20 cellular contexts compared by ENCODE assay signal in genomic region chr4:41512604-41513003, GRCh38.
"Had no signal": no experiment of that assay in that cellular context is flagged by ENCODE, and none has a peak within 500 bp of the region (broad histone marks: within the 10 kb centered on the region; RNA-seq: fewer than 3 reads in every experiment).

No MANE protein-coding gene starts in this region.

- ATAC-seq: activated T-helper 17 cell treated with anti-CD3 and anti-CD28 coated beads, Interleukin-2, amount 50 U/mL, for 72 hours; lower lobe of right lung; natural killer cell treated with Interleukin-12 subunit alpha and Interleukin-12 subunit beta and Interleukin-15 and Interleukin-18, amount 100 ng/mL, for 72 hours; stimulated activated memory B cell treated with anti-CD40 and anti-IgM and Interleukin-4, amounts not matched to agents 10 μg/mL and 1 μg/mL and 100 μg/mL, for 72 hours had no signal

- H3K27me3 ChIP-seq: sigmoid colon, spleen, testis, upper lobe of left lung had no signal

- DNase-seq: activated B cell treated with CpG ODN at 0.5 μM for 24 hours; activated CD4-positive, alpha-beta memory T cell treated with anti-CD3 and anti-CD28 coated beads for 36 hours; activated CD4-positive, alpha-beta T cell treated with anti-CD3 and anti-CD28 coated beads for 4 hours; activated naive CD4-positive, alpha-beta T cell; activated naive CD8-positive, alpha-beta T cell treated with anti-CD3 and anti-CD28 coated beads for 36 hours; activated T-cell treated with anti-CD3 and anti-CD28 coated beads, Interleukin-2, amount 50 U/mL, for 1 hour; amniotic stem cell; dermis blood vessel endothelial cell; effector memory CD4-positive, alpha-beta T cell; glutamatergic neuron; hypothalamus; lower lobe of right lung; sigmoid colon; spleen; stimulated activated CD4-positive, alpha-beta T cell treated with anti-CD3 and anti-CD28 coated beads, Interleukin-4, amount 100 ng/mL, for 4 hours; testis; upper lobe of left lung had no signal

- H3K27ac ChIP-seq: lower lobe of right lung, sigmoid colon, testis, upper lobe of left lung had no signal

- H3K4me1 ChIP-seq: testis had no signal

- H3K4me3 ChIP-seq: lower lobe of right lung, sigmoid colon, spleen, testis, upper lobe of left lung had no signal

- H3K36me3 ChIP-seq: lower lobe of right lung, sigmoid colon, spleen, upper lobe of left lung had no signal

- H3K9me3 ChIP-seq: lower lobe of right lung, sigmoid colon, spleen, testis, upper lobe of left lung had no signal
